ENCODE assay signal across 18 cellular contexts in the genomic region with DNA sequence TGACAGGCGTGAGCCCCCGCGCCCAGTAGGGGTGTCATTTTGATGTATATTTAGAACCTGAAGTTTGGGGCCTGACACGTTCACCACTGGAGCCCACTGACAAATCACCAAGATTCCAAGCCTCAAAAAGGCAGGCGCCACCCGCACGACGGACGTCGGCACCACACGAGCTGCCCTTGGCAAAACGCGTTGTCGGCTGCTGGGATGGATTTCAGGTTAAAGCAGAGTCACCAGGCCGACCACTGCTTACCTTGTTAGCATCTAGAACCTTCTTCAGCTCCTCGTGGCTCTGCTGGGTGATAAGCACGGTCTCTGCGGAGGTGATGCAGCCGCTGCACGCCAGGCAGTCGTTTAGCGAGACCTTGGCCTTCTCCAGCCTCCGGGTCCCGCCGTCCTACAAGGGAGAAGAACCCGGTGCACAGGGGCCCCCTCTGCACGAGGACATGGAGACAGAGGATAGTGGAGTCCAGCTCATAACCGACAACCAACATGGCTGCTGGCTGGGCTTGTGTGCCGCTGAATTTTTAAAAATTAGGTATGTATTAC. TPM values are rescaled to one million over a fixed set of nuclear protein-coding genes. Genes with fewer than 3 reads are reported as not detected.
DNase-seq lines count a peak whose midpoint lies in the region; ATAC-seq and TF ChIP-seq lines count a peak whose summit lies in the region.
"Had no signal": no experiment of that assay in that cellular context is flagged by ENCODE, and none has a peak within 500 bp of the region (broad histone marks: within the 10 kb centered on the region; RNA-seq: fewer than 3 reads in every experiment).

No MANE protein-coding gene starts in this region.

- H3K9me3 Mint-ChIP-seq in chondrocyte (ENCODE audit: low read depth) = no peaks in the 10 kb centered on the region
- H3K9me3 Mint-ChIP-seq in naive thymus-derived CD8-positive, alpha-beta T cell = no peaks in the 10 kb centered on the region
- H3K9me3 Mint-ChIP-seq: H9 had no signal

- DNase-seq in 8988T = peak; percentile 1
- peak; percentile 76 for DNase-seq in chondrocyte (ENCODE audit: low spot score)
- DNase-seq in T-helper 2 cell = no peak
- no peak for DNase-seq in naive thymus-derived CD8-positive, alpha-beta T cell
- DNase-seq in right lobe of liver = no peak
- DNase-seq: ACHN, EL, KG1, NCI-H1417, NCI-H1930, NCI-H2171, NCI-H82, SW 1271 had no signal

- H3K27me3 ChIP-seq in DOHH2 (ENCODE audit: control insufficient read depth, low read length) = no peaks in the 10 kb centered on the region
- H3K27me3 ChIP-seq in OCI-LY3 (ENCODE audit: low read depth, low read length) = no peaks in the 10 kb centered on the region
- no peaks in the 10 kb centered on the region for H3K27me3 ChIP-seq in right lobe of liver
- H3K27me3 ChIP-seq: SJCRH30 had no signal

- peak overlapping the region; percentile 96 for H3K4me3 ChIP-seq in DOHH2 (ENCODE audit: low read length)
- H3K4me3 ChIP-seq in OCI-LY3 (ENCODE audit: low read length) = no peak overlapping the region
- H3K4me3 ChIP-seq in right lobe of liver = no peak overlapping the region
- H3K4me3 ChIP-seq: SJCRH30 had no signal

- H3K9me3 ChIP-seq in DOHH2 (ENCODE audit: control insufficient read depth, insufficient read depth, low read length) (no peaks in the 10 kb centered on the region), OCI-LY3 (ENCODE audit: insufficient read depth, low read length) (no peaks in the 10 kb centered on the region), right lobe of liver (no peaks in the 10 kb centered on the region)
- H3K9me3 ChIP-seq: SJCRH30 had no signal

- H3K4me1 Mint-ChIP-seq in chondrocyte (ENCODE audit: low read depth) = peaks cover 13% of the 10 kb centered on the region
- H3K4me1 Mint-ChIP-seq in naive thymus-derived CD8-positive, alpha-beta T cell = peaks cover 0 to 19% (median 8%) of the 10 kb centered on the region in 4 donors

- peaks cover 74% of the 10 kb centered on the region for H3K4me1 ChIP-seq in DOHH2 (ENCODE audit: control insufficient read depth, low read length)
- H3K4me1 ChIP-seq in OCI-LY3 (ENCODE audit: low read length) = peaks cover 30% of the 10 kb centered on the region
- H3K4me1 ChIP-seq in right lobe of liver = peaks cover 0 to 12% (median 5%) of the 10 kb centered on the region in 4 donors
- H3K4me1 ChIP-seq: SJCRH30 had no signal

- H3K36me3 Mint-ChIP-seq in chondrocyte (ENCODE audit: low read depth) = peaks cover 8% of the 10 kb centered on the region
- peaks cover 0 to 34% (median 2%) of the 10 kb centered on the region in 3 donors for H3K36me3 Mint-ChIP-seq in naive thymus-derived CD8-positive, alpha-beta T cell

- H2AFZ ChIP-seq in OCI-LY3 (ENCODE audit: low read depth, low read length) = no peak overlapping the region

- WGBS in right lobe of liver (ENCODE audit: insufficient coverage, low coverage, low lambda C conversion rate, missing lambda C conversion rate) = 96% methylated on average over 14 of the region's 29 CpGs

- H3K4me2 ChIP-seq in DOHH2 (ENCODE audit: low read length) = peak overlapping the region; percentile 100
- H3K4me2 ChIP-seq in OCI-LY3 (ENCODE audit: low read length) = no peak overlapping the region

- intact Hi-C loops in right lobe of liver (cut with DNase I) = no loop called here

- H3K36me3 ChIP-seq in DOHH2 (ENCODE audit: control insufficient read depth, low read length) (peaks cover 78% of the 10 kb centered on the region), OCI-LY3 (replicated peaks; ENCODE audit: low read depth, low read length) (peaks cover 11% of the 10 kb centered on the region), right lobe of liver (peaks cover 0 to 32% (median 3%) of the 10 kb centered on the region in 4 donors)

- H4K20me1 ChIP-seq in DOHH2 (ENCODE audit: control insufficient read depth, insufficient read depth, low read depth, low read length) = no peaks in the 10 kb centered on the region
- no peaks in the 10 kb centered on the region for H4K20me1 ChIP-seq in OCI-LY3 (ENCODE audit: insufficient read depth, low read length)

- H3K27ac ChIP-seq in DOHH2 (ENCODE audit: low read depth, low read length) = peak overlapping the region; percentile 100
- H3K27ac ChIP-seq in OCI-LY3 (ENCODE audit: low read length) = peak overlapping the region; percentile 66; the same call in 1 of the 2 replicates
- H3K27ac ChIP-seq in right lobe of liver = no peak overlapping the region
- H3K27ac ChIP-seq: SJCRH30 had no signal

- H3K79me2 ChIP-seq in DOHH2 (ENCODE audit: control insufficient read depth, low read length) (peaks cover 44% of the 10 kb centered on the region), OCI-LY3 (ENCODE audit: low read length) (peaks cover 8% of the 10 kb centered on the region; the same call in 1 of the 2 replicates)

- POLR2A ChIA-PET in naive thymus-derived CD8-positive, alpha-beta T cell (lab: Charles Lee) = interaction anchor here (23.0 kb wide), 1 partner anchor 20 kb away, joined by 411 read pairs; a partner anchor contains a TSS

- H3K27ac Mint-ChIP-seq in chondrocyte (ENCODE audit: unreplicated experiment) = no peak overlapping the region
- no peak overlapping the region for H3K27ac Mint-ChIP-seq in naive thymus-derived CD8-positive, alpha-beta T cell

- no peak for TF ChIP-seq CTCF in DOHH2 (IDR thresholded peaks at IDR 0.05; ENCODE audit: low read depth, low read length, poor library complexity, severe bottlenecking)
- TF ChIP-seq CTCF in OCI-LY3 (IDR thresholded peaks at IDR 0.05; ENCODE audit: low read depth, low read length) = no peak
- no peak for TF ChIP-seq CTCF in chondrocyte (IDR thresholded peaks at IDR 0.05)
- no peak for TF ChIP-seq CTCF in right lobe of liver (IDR thresholded peaks at IDR 0.05)

- H3K9me2 ChIP-seq in DOHH2 (replicated peaks; ENCODE audit: control insufficient read depth, low read length) = no peaks in the 10 kb centered on the region

- H3K27me3 Mint-ChIP-seq in chondrocyte (ENCODE audit: low read depth) = no peaks in the 10 kb centered on the region
- no peaks in the 10 kb centered on the region for H3K27me3 Mint-ChIP-seq in naive thymus-derived CD8-positive, alpha-beta T cell

- no peak overlapping the region for H3K9ac ChIP-seq in OCI-LY3 (ENCODE audit: low read length)

- no peak overlapping the region for H3K4me3 Mint-ChIP-seq in chondrocyte (ENCODE audit: unreplicated experiment)
- no peak overlapping the region for H3K4me3 Mint-ChIP-seq in naive thymus-derived CD8-positive, alpha-beta T cell

- H3F3A ChIP-seq in DOHH2 (ENCODE audit: control insufficient read depth, insufficient read depth) = peaks cover 15% of the 10 kb centered on the region

- ATAC-seq in naive thymus-derived CD8-positive, alpha-beta T cell = no peak
- ATAC-seq in right lobe of liver = no peak
- no peak for ATAC-seq in GM19395 (IDR thresholded peaks at IDR 0.05; ENCODE audit: unreplicated experiment)

- no peak for TF ChIP-seq POLR2A in right lobe of liver (IDR thresholded peaks at IDR 0.05)

RNA-seq across cellular contexts. Expression of a gene that starts 3.8 kb away (rescaled TPM):
- 20.5 to 26.6 TPM (median 22.1 TPM) in 3 replicates for total RNA-seq in chondrocyte
- 10 to 100 TPM; 56.0 to 56.4 TPM for total RNA-seq in naive thymus-derived CD8-positive, alpha-beta T cell
- 10 to 100 TPM; 13.7 to 25.7 (median 16.9) TPM for polyA plus RNA-seq in naive thymus-derived CD8-positive, alpha-beta T cell
- total RNA-seq in right lobe of liver = 10 to 100 TPM; 11.9 to 26.1 (median 17.3) TPM

RNA-seq across cellular contexts. Expression of a gene that starts 10.1 kb away (rescaled TPM):
- 7.9 to 20.6 TPM (median 15.0 TPM) in 3 replicates for total RNA-seq in chondrocyte
- total RNA-seq in naive thymus-derived CD8-positive, alpha-beta T cell = 10 to 100 TPM; 50.1 to 67.0 TPM
- 1 to 10 TPM; 5.0 to 6.2 (median 6.0) TPM for polyA plus RNA-seq in naive thymus-derived CD8-positive, alpha-beta T cell
- total RNA-seq in right lobe of liver = 1 to 10 TPM in 4 of 6 experiments, under 1 TPM in 2; 0.83 to 2.5 (median 1.3) TPM

RNA-seq across cellular contexts. Expression of a gene that starts 10.8 kb away (rescaled TPM):
- total RNA-seq in chondrocyte (1.8 to 3.9 TPM (median 2.5 TPM) in 3 replicates), right lobe of liver (under 1 TPM in 1 of 6 experiments, not detected in 5; 0.31 TPM)
- total RNA-seq in naive thymus-derived CD8-positive, alpha-beta T cell = 10 to 100 TPM; 12.0 to 15.1 TPM
- 1 to 10 TPM in 2 of 3 donors, not detected in 1; 1.1 to 1.4 TPM for polyA plus RNA-seq in naive thymus-derived CD8-positive, alpha-beta T cell

RNA-seq across cellular contexts. Expression of a gene that starts 16.1 kb away (rescaled TPM):
- total RNA-seq in chondrocyte = 31.6 to 42.4 TPM (median 38.2 TPM) in 3 replicates
- total RNA-seq in naive thymus-derived CD8-positive, alpha-beta T cell = 10 to 100 TPM; 44.3 to 48.2 TPM
- polyA plus RNA-seq in naive thymus-derived CD8-positive, alpha-beta T cell = 100 to 1,000 TPM in 2 of 3 donors, 10 to 100 TPM in 1; 93.5 to 128 (median 113) TPM
- 10 to 100 TPM; 19.7 to 56.0 (median 28.2) TPM for total RNA-seq in right lobe of liver

RNA-seq across cellular contexts. Expression of a gene that starts 22.1 kb away (rescaled TPM):
- total RNA-seq in chondrocyte = 50.7 to 62.3 TPM (median 58.5 TPM) in 3 replicates
- 10 to 100 TPM; 13.1 to 14.4 TPM for total RNA-seq in naive thymus-derived CD8-positive, alpha-beta T cell
- 10 to 100 TPM; 22.1 to 40.9 (median 35.8) TPM for polyA plus RNA-seq in naive thymus-derived CD8-positive, alpha-beta T cell
- total RNA-seq in right lobe of liver = 10 to 100 TPM; 14.0 to 43.7 (median 26.2) TPM

Comparison
In these comparisons a context has a peak if more than half of its experiments do, and no peak if none do; other contexts are left out.
1. DNase-seq: peak in 8988T (single experiment) and chondrocyte (single experiment); none in T-helper 2 cell (0 of 5), naive thymus-derived CD8-positive, alpha-beta T cell (0 of 10) and right lobe of liver (0 of 3).
2. H3K27ac ChIP-seq: peak in DOHH2 (single experiment) and OCI-LY3 (single experiment); none in right lobe of liver (0 of 3).